In the genomic region with DNA sequence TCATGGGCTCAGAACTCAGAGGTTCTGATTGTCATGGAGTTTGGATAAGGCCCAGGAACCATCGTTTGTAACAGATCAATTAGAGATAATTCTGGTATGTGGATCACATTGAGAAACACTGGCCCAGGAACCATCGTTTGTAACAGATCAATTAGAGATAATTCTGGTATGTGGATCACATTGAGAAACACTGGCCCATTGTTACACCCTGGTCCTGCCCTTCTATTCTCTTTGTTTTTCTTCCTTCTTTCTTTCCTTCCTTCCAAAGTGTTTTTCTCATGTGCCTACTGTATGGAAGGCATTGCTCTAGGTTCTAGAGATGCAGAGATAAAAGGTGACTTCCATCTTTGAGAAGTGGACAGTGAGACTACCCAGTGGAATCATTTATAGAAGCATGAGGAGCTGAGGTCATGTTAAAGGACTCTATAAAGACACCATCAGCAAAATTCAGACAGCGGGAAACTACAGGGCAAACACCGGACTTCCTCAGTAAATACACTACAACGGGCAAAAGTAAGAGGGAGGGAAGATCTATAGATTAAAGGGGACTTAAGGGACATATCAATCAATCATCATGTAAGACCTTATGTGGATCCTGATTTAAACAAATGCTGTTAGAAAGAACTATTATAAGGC, we compare ENCODE assay signal across 24 cellular contexts.
A peak's percentile ranks its signal among the peaks of the same experiment; 100 is the strongest.
DNase-seq lines count a peak whose midpoint lies in the region; ATAC-seq, FAIRE-seq and TF ChIP-seq lines count a peak whose summit lies in the region.
"Had no signal": no experiment of that assay in that cellular context is flagged by ENCODE, and none has a peak within 500 bp of the region (broad histone marks: within the 10 kb centered on the region; RNA-seq: fewer than 3 reads in every experiment).

No MANE protein-coding gene starts in this region.

- H3K9me3 Mint-ChIP-seq in progenitor cell of endocrine pancreas (ENCODE audit: low read depth): no peaks in the 10 kb centered on the region
- H3K9me3 Mint-ChIP-seq: CD4-positive, alpha-beta T cell; CD8-positive, alpha-beta memory T cell; GM23338; H9 had no signal

- H3K27ac ChIP-seq in VCaP (peak overlapping the region; percentile 28), body of pancreas (peak overlapping the region in 3 of 4 donors; percentile 10 to 65 (median 61)), HepG2 (ENCODE audit: extremely low read length, insufficient read depth, low read length) (no peak overlapping the region)
- H3K27ac ChIP-seq: A549; BLaER1 treated with 17β-estradiol and CSF1 and Interleukin-3, amounts not matched to agents 10 nM and 100 nM had no signal

- H3K27me3 Mint-ChIP-seq in progenitor cell of endocrine pancreas: no peaks in the 10 kb centered on the region
- H3K27me3 Mint-ChIP-seq: CD4-positive, alpha-beta T cell had no signal

- peak overlapping the region; percentile 23 for H3K27ac Mint-ChIP-seq in progenitor cell of endocrine pancreas
- H3K27ac Mint-ChIP-seq: CD14-positive monocyte; CD4-positive, alpha-beta T cell; CD8-positive, alpha-beta memory T cell; GM23338; H9 had no signal

- H3K4me3 Mint-ChIP-seq in progenitor cell of endocrine pancreas (ENCODE audit: low read depth): no peak overlapping the region
- H3K4me3 Mint-ChIP-seq: CD14-positive monocyte; CD4-positive, alpha-beta T cell; CD8-positive, alpha-beta memory T cell; GM23338; H9 had no signal

- H3K4me1 ChIP-seq in body of pancreas (peaks cover 20% of the 10 kb centered on the region), HepG2 (ENCODE audit: insufficient read depth, low read length) (peaks cover 51% of the 10 kb centered on the region)
- H3K4me1 ChIP-seq: A549 had no signal

- no peak overlapping the region for H3K4me3 ChIP-seq in body of pancreas
- no peak overlapping the region for H3K4me3 ChIP-seq in HepG2 (replicated peaks in 1 of 3; ENCODE audit: insufficient read depth in 1 of 3, low read depth in 2 of 3, low read length in 3 of 3)
- H3K4me3 ChIP-seq: A549; BLaER1 treated with 17β-estradiol and CSF1 and Interleukin-3, amounts not matched to agents 10 nM and 100 nM; GM23338 had no signal

- ATAC-seq in body of pancreas (peak; percentile 54), HepG2 (peak; percentile 18; the same call in 2 of the 3 replicates), Right ventricle myocardium inferior (no peak)
- ATAC-seq: A549, GM23338, HCT116 had no signal

- no peaks in the 10 kb centered on the region for H4K20me1 ChIP-seq in HepG2 (ENCODE audit: insufficient read depth, low read length)
- H4K20me1 ChIP-seq: BLaER1 treated with 17β-estradiol and CSF1 and Interleukin-3, amounts not matched to agents 10 nM and 100 nM had no signal

- no peaks in the 10 kb centered on the region for H3K9me3 ChIP-seq in body of pancreas
- no peaks in the 10 kb centered on the region for H3K9me3 ChIP-seq in HepG2 (ENCODE audit: low read length)
- H3K9me3 ChIP-seq: A549; BE2C; BLaER1 treated with 17β-estradiol and CSF1 and Interleukin-3, amounts not matched to agents 10 nM and 100 nM had no signal

- no peak for FAIRE-seq in HepG2 (lab: Jason Lieb, UNC)
- FAIRE-seq: A549, GM12891, GM18507 had no signal

- H3K36me3 Mint-ChIP-seq in progenitor cell of endocrine pancreas (ENCODE audit: insufficient read depth): peaks cover 3% of the 10 kb centered on the region
- H3K36me3 Mint-ChIP-seq: CD14-positive monocyte; CD8-positive, alpha-beta memory T cell had no signal

- no TSS peak for BruUV-seq in HepG2 (replicated peaks; lab: Mats Ljungman, UMichigan)

- in situ Hi-C loops in HepG2 (cut with HindIII; ENCODE audit: extremely low pct_ligation_motif_present, low pct_unique_long_range_greater_than_20kb): no loop called here

- H3K4me1 Mint-ChIP-seq in progenitor cell of endocrine pancreas (ENCODE audit: low read depth): peaks cover 27% of the 10 kb centered on the region
- H3K4me1 Mint-ChIP-seq: CD14-positive monocyte; CD8-positive, alpha-beta memory T cell had no signal

- 43 to 49% methylated on average over 5 of the region's 5 CpGs for WGBS in body of pancreas, 2 donors
- WGBS in HepG2 (ENCODE audit: low lambda C conversion rate): 8% methylated on average over 5 of the region's 5 CpGs

- H3K27me3 ChIP-seq in body of pancreas (no peaks in the 10 kb centered on the region), HepG2 (ENCODE audit: control insufficient read depth in 1 of 2, insufficient read depth in 2 of 2, low read length in 2 of 2) (peaks cover 0 to 12% of the 10 kb centered on the region in 2 experiments; a peak in 3 of 5 replicates)
- H3K27me3 ChIP-seq: BE2C; BLaER1 treated with 17β-estradiol and CSF1 and Interleukin-3, amounts not matched to agents 10 nM and 100 nM had no signal

- TF ChIP-seq POLR2A in body of pancreas (IDR thresholded peaks at IDR 0.05) (no peak), HepG2 (IDR thresholded peaks at IDR 0.05; ENCODE audit: insufficient read depth in 1 of 2, low read depth in 2 of 2, low read length in 2 of 2) (no peak)

- TF ChIP-seq RAD21 in HepG2 (CRISPR knock-in tag; IDR thresholded peaks at IDR 0.05): no peak

- H3K36me3 ChIP-seq in body of pancreas (replicated peaks in 1 of 2; ENCODE audit: insufficient read depth in 1 of 2, low read depth in 2 of 2) (no peaks in the 10 kb centered on the region), HepG2 (replicated peaks in 1 of 2; ENCODE audit: control insufficient read depth in 1 of 2, insufficient read depth in 2 of 2, low read length in 2 of 2) (no peaks in the 10 kb centered on the region)
- H3K36me3 ChIP-seq: BE2C; BLaER1 treated with 17β-estradiol and CSF1 and Interleukin-3, amounts not matched to agents 10 nM and 100 nM had no signal

- H3K79me2 ChIP-seq in HepG2 (ENCODE audit: insufficient read depth, low read length): no peaks in the 10 kb centered on the region

- TF ChIP-seq EP300 in HepG2 (IDR thresholded peaks at IDR 0.05; ENCODE audit: low read depth in 2 of 2, low read length in 2 of 2): peak in 1 of 2 experiments; percentile 14; a peak in 1 of 4 replicates
- TF ChIP-seq EP300 in HepG2 (CRISPR knock-in tag; IDR thresholded peaks at IDR 0.05; ENCODE audit: borderline replicate concordance): no peak

- CTCF ChIA-PET in HepG2 (lab: Yijun Ruan, JAX; ENCODE audit: low intra/inter-chr PET ratio, low total read pairs): no interaction called here

- intact Hi-C loops in body of pancreas (cut with DNase I) (no loop called here), HepG2 (cut with micrococcal nuclease; ENCODE audit: unreplicated experiment) (no loop called here), Right ventricle myocardium inferior (cut with DNase I) (no loop called here)

- H3K4me2 ChIP-seq in HepG2 (ENCODE audit: low read depth, low read length): no peak overlapping the region
- H3K4me2 ChIP-seq: A549; BLaER1 treated with 17β-estradiol and CSF1 and Interleukin-3, amounts not matched to agents 10 nM and 100 nM; GM23338 had no signal

- TF ChIP-seq CTCF in VCaP (conservative IDR thresholded peaks at IDR 0.05) (no peak), body of pancreas (IDR thresholded peaks at IDR 0.05) (no peak), HepG2 (CRISPR knock-in tag; IDR thresholded peaks at IDR 0.05) (no peak), progenitor cell of endocrine pancreas (IDR thresholded peaks at IDR 0.05; ENCODE audit: unreplicated experiment) (no peak)

- no peak overlapping the region for H3K9ac ChIP-seq in HepG2 (ENCODE audit: insufficient read depth, low read depth, low read length)
- H3K9ac ChIP-seq: BLaER1 treated with 17β-estradiol and CSF1 and Interleukin-3, amounts not matched to agents 10 nM and 100 nM had no signal

- no peak overlapping the region for H2AFZ ChIP-seq in HepG2 (ENCODE audit: low read length)
- H2AFZ ChIP-seq: GM23338 had no signal

- no peak for DNase-seq in body of pancreas
- DNase-seq in HepG2 (ENCODE audit: low spot score): no peak
- DNase-seq in progenitor cell of endocrine pancreas (ENCODE audit: low spot score, unreplicated experiment): no peak
- no peak for DNase-seq in Right ventricle myocardium inferior (ENCODE audit: missing footprints)
- no peak for DNase-seq in D341Med (ENCODE audit: low spot score)
- no peak for DNase-seq in stimulated activated CD4-positive, alpha-beta T cell treated with anti-CD3 and anti-CD28 coated beads, Interleukin-4, amount 100 ng/mL, for 24 hours
- DNase-seq: 8988T; ACHN; AML-193; BE2C; CD4-positive, alpha-beta T cell; CD8-positive, alpha-beta memory T cell; DMS53; DMS79 treated with DMSO at 0.1 percent for 48 hours; GF-D8; H9 had no signal

- POLR2A ChIA-PET in HepG2 (lab: Yijun Ruan, JAX): no interaction called here

TF ChIP-seq in HepG2, 621 proteins besides CTCF, POLR2A, EP300 and RAD21 (continues in another document):
- TF ChIP-seq SOX13 (IDR thresholded peaks at IDR 0.05): no peak
- TF ChIP-seq SOX13 (CRISPR knock-in tag; conservative IDR thresholded peaks at IDR 0.05 in 1 of 2, IDR thresholded peaks at IDR 0.05 in 1 of 2): peak in 1 of 2 experiments; percentile 72; a peak in 2 of 4 replicates
- no peak for TF ChIP-seq ZNF136 (CRISPR knock-in tag; IDR thresholded peaks at IDR 0.05; ENCODE audit: low read depth)
- TF ChIP-seq BRD4 (CRISPR knock-in tag; IDR thresholded peaks at IDR 0.05): no peak
- no peak for TF ChIP-seq CBX2 (IDR thresholded peaks at IDR 0.05; ENCODE audit: low read depth, low read length)
- no peak for TF ChIP-seq CBX2 (CRISPR knock-in tag; IDR thresholded peaks at IDR 0.05; ENCODE audit: low read depth)
- TF ChIP-seq, protein P1, sequence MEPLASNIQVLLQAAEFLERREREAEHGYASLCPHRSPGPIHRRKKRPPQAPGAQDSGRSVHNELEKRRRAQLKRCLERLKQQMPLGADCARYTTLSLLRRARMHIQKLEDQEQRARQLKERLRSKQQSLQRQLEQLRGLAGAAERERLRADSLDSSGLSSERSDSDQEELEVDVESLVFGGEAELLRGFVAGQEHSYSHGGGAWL (CRISPR knock-in tag; IDR thresholded peaks at IDR 0.05): no peak
- no peak for TF ChIP-seq SALL2 (CRISPR knock-in tag; IDR thresholded peaks at IDR 0.05)
- TF ChIP-seq FLYWCH1 (CRISPR knock-in tag; IDR thresholded peaks at IDR 0.05): no peak
- no peak for TF ChIP-seq ZSCAN31 (CRISPR knock-in tag; IDR thresholded peaks at IDR 0.05; ENCODE audit: low read depth)
- no peak for TF ChIP-seq SMAD1 (CRISPR knock-in tag; IDR thresholded peaks at IDR 0.05; ENCODE audit: borderline replicate concordance, low read depth)
- TF ChIP-seq ASH2L (IDR thresholded peaks at IDR 0.05; ENCODE audit: insufficient read length, low read depth, low read length): no peak
- TF ChIP-seq SAFB2 (CRISPR knock-in tag; IDR thresholded peaks at IDR 0.05; ENCODE audit: borderline replicate concordance, low read depth): no peak
